ENCODE assay signal across 25 cellular contexts in the genomic region with DNA sequence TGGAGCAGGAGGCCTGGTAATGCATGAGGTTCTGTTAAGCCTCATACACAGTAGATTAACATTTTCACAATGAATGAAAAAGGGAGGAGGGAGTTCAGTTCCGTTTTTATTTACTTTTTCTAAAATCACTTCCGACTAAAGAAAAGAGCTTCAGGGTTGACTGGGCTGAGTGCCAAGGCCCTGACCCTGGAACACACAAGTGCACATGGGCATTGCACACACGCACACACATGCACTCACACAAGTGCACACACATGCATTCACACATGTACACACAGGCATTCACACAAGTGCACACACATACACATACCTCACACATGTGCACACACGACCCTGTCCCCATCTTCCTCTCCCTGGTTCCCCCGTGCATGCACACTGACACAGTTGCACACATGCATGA.
DNase-seq lines count a peak whose midpoint lies in the region; TF ChIP-seq lines count a peak whose summit lies in the region.
"Had no signal": no experiment of that assay in that cellular context is flagged by ENCODE, and none has a peak within 500 bp of the region (broad histone marks: within the 10 kb centered on the region; RNA-seq: fewer than 3 reads in every experiment).

No MANE protein-coding gene starts in this region.

- H4K20me1 ChIP-seq in BLaER1 treated with 17β-estradiol and CSF1 and Interleukin-3, amounts not matched to agents 10 nM and 100 nM: peaks cover 0 to 35% (median 0%) of the 10 kb centered on the region in 11 experiments; a peak in 5 of 22 replicates
- H4K20me1 ChIP-seq in smooth muscle cell (ENCODE audit: low read depth): no peaks in the 10 kb centered on the region

- CTCF ChIA-PET in HEK293 (lab: Yijun Ruan, JAX): interaction anchor here (0.6 kb wide), 1 partner anchor 799 kb away, joined by 5 read pairs; no protein-coding TSS in a partner anchor

- TF ChIP-seq CTCF in HEK293 (tag by site-specific recombination; IDR thresholded peaks at IDR 0.05): no peak
- TF ChIP-seq CTCF in smooth muscle cell (IDR thresholded peaks at IDR 0.05; ENCODE audit: borderline replicate concordance, insufficient read depth, poor library complexity, severe bottlenecking): no peak

- POLR2A ChIA-PET in HEK293 (lab: Yijun Ruan, JAX): no interaction called here

- peaks cover 0 to 6% (median 0%) of the 10 kb centered on the region in 11 experiments; a peak in 1 of 22 replicates for H3K27me3 ChIP-seq in BLaER1 treated with 17β-estradiol and CSF1 and Interleukin-3, amounts not matched to agents 10 nM and 100 nM
- H3K27me3 ChIP-seq in iPS DF 6.9 (ENCODE audit: control insufficient read depth, insufficient read depth, low read length) (no peaks in the 10 kb centered on the region; the same call in 1 of the 2 replicates), smooth muscle cell (ENCODE audit: low read depth) (no peaks in the 10 kb centered on the region)
- H3K27me3 ChIP-seq: hepatocyte, SJSA1, uterus had no signal

- peak overlapping the region; percentile 70 to 93 (median 87) for H3K4me2 ChIP-seq in BLaER1 treated with 17β-estradiol and CSF1 and Interleukin-3, amounts not matched to agents 10 nM and 100 nM
- no peak overlapping the region for H3K4me2 ChIP-seq in smooth muscle cell
- H3K4me2 ChIP-seq: hepatocyte had no signal

- peaks cover 0 to 13% (median 6%) of the 10 kb centered on the region in 11 experiments; a peak in 12 of 22 replicates for H3K9me3 ChIP-seq in BLaER1 treated with 17β-estradiol and CSF1 and Interleukin-3, amounts not matched to agents 10 nM and 100 nM (replicated peaks in 1 of 11)
- H3K9me3 ChIP-seq in HEK293 (ENCODE audit: control insufficient read depth, insufficient read depth, low read depth, low read length) (no peaks in the 10 kb centered on the region), iPS DF 6.9 (ENCODE audit: control insufficient read depth, insufficient read depth, low read length) (peaks cover 42% of the 10 kb centered on the region), smooth muscle cell (replicated peaks; ENCODE audit: low read depth) (no peaks in the 10 kb centered on the region)
- H3K9me3 ChIP-seq: suprapubic skin, uterus had no signal

- no peak overlapping the region for H3K4me3 ChIP-seq in BLaER1 treated with 17β-estradiol and CSF1 and Interleukin-3, amounts not matched to agents 10 nM and 100 nM
- H3K4me3 ChIP-seq in HEK293 (ENCODE audit: low read depth, low read length) (no peak overlapping the region), iPS DF 6.9 (ENCODE audit: low read length) (no peak overlapping the region), smooth muscle cell (no peak overlapping the region)
- H3K4me3 ChIP-seq: GM23248, hepatocyte, SJSA1, suprapubic skin, uterus had no signal

- DNase-seq in NCI-H748 treated with DMSO at 0.1 percent for 48 hours (lab: John Stamatoyannopoulos, UW): peak; percentile 67
- no peak for DNase-seq in iPS DF 6.9 (ENCODE audit: low read depth, low spot score)
- no peak for DNase-seq in NAMALWA (ENCODE audit: low spot score)
- no peak for DNase-seq in C1 segment of cervical spinal cord (lab: John Stamatoyannopoulos, UW)
- DNase-seq in smooth muscle cell (lab: John Stamatoyannopoulos, UW; ENCODE audit: unreplicated experiment): no peak
- no peak for DNase-seq in NCI-H446 (lab: John Stamatoyannopoulos, UW)
- DNase-seq: activated CD4-positive, alpha-beta T cell treated with anti-CD3 and anti-CD28 coated beads, Interleukin-2, amount 10 ng/mL, durations not matched to agents 24 days and 14 days; activated CD8-positive, alpha-beta memory T cell treated with anti-CD3 and anti-CD28 coated beads, Interleukin-2, amount 10 ng/mL, durations not matched to agents 7 days and 5 days; activated naive CD8-positive, alpha-beta T cell treated with anti-CD3 and anti-CD28 coated beads, Interleukin-2, amount 10 ng/mL, durations not matched to agents 7 days and 5 days; CD4-positive, alpha-beta T cell; DND-41; effector CD8-positive, alpha-beta T cell; erythroblast; foreskin fibroblast; GM23248; Kasumi-1; NCI-H1105 treated with DMSO at 0.1 percent for 48 hours; NCI-H526; small intestine; uterus had no signal

- no peaks in the 10 kb centered on the region for H3K79me2 ChIP-seq in smooth muscle cell (ENCODE audit: low read depth)
- H3K79me2 ChIP-seq: hepatocyte had no signal

- H3K27ac ChIP-seq in BLaER1 treated with 17β-estradiol and CSF1 and Interleukin-3, amounts not matched to agents 10 nM and 100 nM: no peak overlapping the region
- H3K27ac ChIP-seq in HEK293 (ENCODE audit: extremely low read depth, low read depth, low read length): no peak overlapping the region
- H3K27ac ChIP-seq in iPS DF 6.9 (ENCODE audit: low read length): peak overlapping the region; percentile 77
- no peak overlapping the region for H3K27ac ChIP-seq in smooth muscle cell (ENCODE audit: low read depth)
- H3K27ac ChIP-seq: GM23248, hepatocyte, SJSA1, suprapubic skin, uterus had no signal

- no CpG with 5 or more reads among the region's 5 CpGs for WGBS in iPS DF 6.9 (ENCODE audit: insufficient coverage, insufficient read length)
- 87% methylated on average over 5 of the region's 5 CpGs for WGBS in smooth muscle cell (ENCODE audit: low lambda C conversion rate)

- H3K9ac ChIP-seq in BLaER1 treated with 17β-estradiol and CSF1 and Interleukin-3, amounts not matched to agents 10 nM and 100 nM: peak overlapping the region in 3 of 11 experiments; percentile 23 to 39 (median 31); a peak in 4 of 22 replicates
- H3K9ac ChIP-seq in smooth muscle cell (ENCODE audit: low read depth): no peak overlapping the region
- H3K9ac ChIP-seq: GM23248 had no signal

- H3F3A ChIP-seq in smooth muscle cell (ENCODE audit: low read depth): no peaks in the 10 kb centered on the region

- peaks cover 44 to 98% (median 86%) of the 10 kb centered on the region in 10 experiments for H3K4me1 ChIP-seq in BLaER1 treated with 17β-estradiol and CSF1 and Interleukin-3, amounts not matched to agents 10 nM and 100 nM
- H3K4me1 ChIP-seq in HEK293 (ENCODE audit: control insufficient read depth, insufficient read depth, low read length) (no peaks in the 10 kb centered on the region), iPS DF 6.9 (ENCODE audit: control insufficient read depth, insufficient read depth, low read length) (no peaks in the 10 kb centered on the region; the same call in 1 of the 2 replicates), smooth muscle cell (ENCODE audit: low read depth) (no peaks in the 10 kb centered on the region)
- H3K4me1 ChIP-seq: SJSA1, suprapubic skin, uterus had no signal

- H2AFZ ChIP-seq in smooth muscle cell (ENCODE audit: low read depth): no peak overlapping the region
- H2AFZ ChIP-seq: GM23248, hepatocyte had no signal

- no peaks in the 10 kb centered on the region for H3K36me3 ChIP-seq in BLaER1 treated with 17β-estradiol and CSF1 and Interleukin-3, amounts not matched to agents 10 nM and 100 nM
- no peaks in the 10 kb centered on the region for H3K36me3 ChIP-seq in HEK293 (ENCODE audit: control insufficient read depth in 2 of 2, insufficient read depth in 1 of 2, low read length in 2 of 2)
- no peaks in the 10 kb centered on the region for H3K36me3 ChIP-seq in iPS DF 6.9 (ENCODE audit: control insufficient read depth, insufficient read depth, low read length)
- no peaks in the 10 kb centered on the region for H3K36me3 ChIP-seq in smooth muscle cell (ENCODE audit: low read depth)
- H3K36me3 ChIP-seq: SJSA1, suprapubic skin, uterus had no signal

TF ChIP-seq in HEK293, 187 proteins besides CTCF, POLR2A, EP300 and RAD21:
- TF ChIP-seq ZNF140 (tag by site-specific recombination; IDR thresholded peaks at IDR 0.05) (no peak), MZF1 (tag by site-specific recombination; IDR thresholded peaks at IDR 0.05; ENCODE audit: borderline replicate concordance) (no peak)
- TF ChIP-seq, protein P1, sequence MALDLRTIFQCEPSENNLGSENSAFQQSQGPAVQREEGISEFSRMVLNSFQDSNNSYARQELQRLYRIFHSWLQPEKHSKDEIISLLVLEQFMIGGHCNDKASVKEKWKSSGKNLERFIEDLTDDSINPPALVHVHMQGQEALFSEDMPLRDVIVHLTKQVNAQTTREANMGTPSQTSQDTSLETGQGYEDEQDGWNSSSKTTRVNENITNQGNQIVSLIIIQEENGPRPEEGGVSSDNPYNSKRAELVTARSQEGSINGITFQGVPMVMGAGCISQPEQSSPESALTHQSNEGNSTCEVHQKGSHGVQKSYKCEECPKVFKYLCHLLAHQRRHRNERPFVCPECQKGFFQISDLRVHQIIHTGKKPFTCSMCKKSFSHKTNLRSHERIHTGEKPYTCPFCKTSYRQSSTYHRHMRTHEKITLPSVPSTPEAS (tag by site-specific recombination; IDR thresholded peaks at IDR 0.05): peak; percentile 74
- TF ChIP-seq, protein P2, sequence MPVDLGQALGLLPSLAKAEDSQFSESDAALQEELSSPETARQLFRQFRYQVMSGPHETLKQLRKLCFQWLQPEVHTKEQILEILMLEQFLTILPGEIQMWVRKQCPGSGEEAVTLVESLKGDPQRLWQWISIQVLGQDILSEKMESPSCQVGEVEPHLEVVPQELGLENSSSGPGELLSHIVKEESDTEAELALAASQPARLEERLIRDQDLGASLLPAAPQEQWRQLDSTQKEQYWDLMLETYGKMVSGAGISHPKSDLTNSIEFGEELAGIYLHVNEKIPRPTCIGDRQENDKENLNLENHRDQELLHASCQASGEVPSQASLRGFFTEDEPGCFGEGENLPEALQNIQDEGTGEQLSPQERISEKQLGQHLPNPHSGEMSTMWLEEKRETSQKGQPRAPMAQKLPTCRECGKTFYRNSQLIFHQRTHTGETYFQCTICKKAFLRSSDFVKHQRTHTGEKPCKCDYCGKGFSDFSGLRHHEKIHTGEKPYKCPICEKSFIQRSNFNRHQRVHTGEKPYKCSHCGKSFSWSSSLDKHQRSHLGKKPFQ (tag by site-specific recombination; IDR thresholded peaks at IDR 0.05): peak; percentile 69; the same call in 1 of the 2 replicates
